21 cellular contexts compared by ENCODE assay signal in genomic region chr16:19710991-19711545, GRCh38. TPM values are rescaled to one million over a fixed set of nuclear protein-coding genes. Genes with fewer than 3 reads are reported as not detected.
DNase-seq lines count a peak whose midpoint lies in the region; ATAC-seq, FAIRE-seq and TF ChIP-seq lines count a peak whose summit lies in the region.
"Had no signal": no experiment of that assay in that cellular context is flagged by ENCODE, and none has a peak within 500 bp of the region (broad histone marks: within the 10 kb centered on the region; RNA-seq: fewer than 3 reads in every experiment).

No MANE protein-coding gene starts in this region.

- no peak for TF ChIP-seq CTCF in HEK293 (tag by site-specific recombination; IDR thresholded peaks at IDR 0.05)
- no peak for TF ChIP-seq CTCF in K562 (IDR thresholded peaks at IDR 0.05 in 2 of 3, conservative IDR thresholded peaks at IDR 0.05 in 1 of 3; ENCODE audit: insufficient read depth in 2 of 3, low read depth in 1 of 3, low read length in 3 of 3)
- TF ChIP-seq CTCF in kidney (IDR thresholded peaks at IDR 0.05; ENCODE audit: borderline replicate concordance, extremely low read depth, insufficient read depth), result no peak
- TF ChIP-seq CTCF in sigmoid colon (IDR thresholded peaks at IDR 0.05), result no peak
- no peak for TF ChIP-seq CTCF in PC-3 (conservative IDR thresholded peaks at IDR 0.05; ENCODE audit: low read depth, low read length)

- POLR2A ChIA-PET in HEK293 (lab: Yijun Ruan, JAX) (interaction anchor here (1.1 kb wide), 1 partner anchor 13 kb away, joined by 3 read pairs; no protein-coding TSS in a partner anchor), K562 (lab: Yijun Ruan, JAX) (interaction anchor here (0.7 to 1.6 kb wide), 5 partner anchors 11 to 689 kb away, joined by 3 to 11 read pairs (median 4); partner anchors contain the start of gene VPS35L), PC-3 (lab: Charles Lee; ENCODE audit: unreplicated experiment) (no interaction called here)

- no TSS peak for BruUV-seq in K562 (replicated peaks; lab: Mats Ljungman, UMichigan)
- no TSS peak for BruUV-seq in PC-3 (replicated peaks; lab: Mats Ljungman, UMichigan)

- H4K20me1 ChIP-seq in K562 (replicated peaks; ENCODE audit: control insufficient read depth, insufficient read depth, low read length) (peaks cover 33% of the 10 kb centered on the region; the same call in 1 of the 2 replicates), PC-3 (ENCODE audit: low read length) (peaks cover 10% of the 10 kb centered on the region)

- WGBS in K562 (ENCODE audit: insufficient coverage, low coverage, missing lambda C conversion rate), result 88% methylated on average over 9 of the region's 13 CpGs
- WGBS in sigmoid colon, 2 donors, result 74 to 86% methylated on average over 13 of the region's 13 CpGs

- CTCF ChIA-PET in HEK293 (lab: Yijun Ruan, JAX) (interaction anchor here (0.7 to 1.3 kb wide), 2 partner anchors 127 to 176 kb away, joined by 3 to 4 read pairs; no protein-coding TSS in a partner anchor), K562 (lab: Yijun Ruan, JAX; ENCODE audit: low intra/inter-chr PET ratio) (no interaction called here), PC-3 (lab: Charles Lee) (no interaction called here)

- TF ChIP-seq RAD21 in K562 (CRISPR knock-in tag; conservative IDR thresholded peaks at IDR 0.05 in 1 of 2, IDR thresholded peaks at IDR 0.05 in 1 of 2), result no peak

- no peak for ATAC-seq in K562
- no peak for ATAC-seq in GM21367 (IDR thresholded peaks at IDR 0.05; ENCODE audit: unreplicated experiment)
- no peak for ATAC-seq in PC-3
- ATAC-seq: natural killer cell, T-cell had no signal

- H3K4me1 ChIP-seq in HEK293 (ENCODE audit: control insufficient read depth, insufficient read depth, low read length), result no peaks in the 10 kb centered on the region
- peaks cover 28 to 46% of the 10 kb centered on the region in 2 experiments; a peak in 4 of 5 replicates for H3K4me1 ChIP-seq in K562 (replicated peaks in 1 of 2; ENCODE audit: control insufficient read depth in 2 of 2, insufficient read depth in 2 of 2, low read length in 2 of 2)
- H3K4me1 ChIP-seq in kidney (ENCODE audit: control insufficient read depth in 1 of 2, insufficient read depth in 1 of 2, low read depth in 1 of 2, low read length in 2 of 2), result peaks cover 6% of the 10 kb centered on the region in 2 donors
- no peaks in the 10 kb centered on the region for H3K4me1 ChIP-seq in sigmoid colon
- peaks cover 10% of the 10 kb centered on the region for H3K4me1 ChIP-seq in PC-3 (ENCODE audit: insufficient read depth, low read length)

- H3K4me3 ChIP-seq in HEK293 (ENCODE audit: low read depth, low read length), result no peak overlapping the region
- no peak overlapping the region for H3K4me3 ChIP-seq in K562
- no peak overlapping the region for H3K4me3 ChIP-seq in kidney (ENCODE audit: low read length in 2 of 2)
- H3K4me3 ChIP-seq in sigmoid colon, result no peak overlapping the region
- no peak overlapping the region for H3K4me3 ChIP-seq in PC-3 (ENCODE audit: low read length)
- H3K4me3 ChIP-seq: HAP-1, thoracic aorta had no signal

- FAIRE-seq in K562 (lab: Jason Lieb, UNC) (no peak), kidney (lab: Jason Lieb, UNC) (no peak)
- FAIRE-seq: TTC549 had no signal

- TF ChIP-seq POLR2A in K562 (conservative IDR thresholded peaks at IDR 0.05) (no peak), sigmoid colon (IDR thresholded peaks at IDR 0.05) (no peak)

- H3K4me2 ChIP-seq in K562 (ENCODE audit: insufficient read depth, low read length) (no peak overlapping the region), PC-3 (ENCODE audit: low read length) (no peak overlapping the region)

- H2AFZ ChIP-seq in K562 (ENCODE audit: low read depth, low read length), result no peak overlapping the region
- no peak overlapping the region for H2AFZ ChIP-seq in PC-3 (ENCODE audit: low read length)

- no peaks in the 10 kb centered on the region for H3K9me2 ChIP-seq in PC-3 (replicated peaks; ENCODE audit: low read length)

- intact Hi-C loops in K562 (cut with micrococcal nuclease), result no loop called here
- intact Hi-C loops in kidney (cut with DNase I), result no loop called here
- intact Hi-C loops in sigmoid colon (cut with DNase I), result loop anchor here (10.0 kb wide), 2 partner anchors 156 to 186 kb away; partner anchors contain the start of genes CCP110, GDE1 and VPS35L
- intact Hi-C loops in PC-3 (cut with micrococcal nuclease), result no loop called here

- no peaks in the 10 kb centered on the region for H3K9me3 ChIP-seq in HEK293 (ENCODE audit: control insufficient read depth, insufficient read depth, low read depth, low read length)
- H3K9me3 ChIP-seq in K562 (replicated peaks; ENCODE audit: control insufficient read depth, insufficient read depth, low read depth, low read length), result no peaks in the 10 kb centered on the region
- H3K9me3 ChIP-seq in kidney (ENCODE audit: control insufficient read depth in 1 of 2, low read length in 2 of 2), result no peaks in the 10 kb centered on the region
- no peaks in the 10 kb centered on the region for H3K9me3 ChIP-seq in sigmoid colon
- no peaks in the 10 kb centered on the region for H3K9me3 ChIP-seq in PC-3 (ENCODE audit: low read length)
- H3K9me3 ChIP-seq: HAP-1, thoracic aorta had no signal

- in situ Hi-C loops in K562 (cut with MboI), result no loop called here

- DNase-seq in K562 (ENCODE audit: extremely low read depth in 1 of 4, low spot score in 3 of 4), result no peak
- DNase-seq in kidney, result peak; percentile 68
- DNase-seq in sigmoid colon, result peak; percentile 64
- DNase-seq in PC-3, result no peak
- no peak for DNase-seq in glomerular visceral epithelial cell (ENCODE audit: extremely low spot score)
- DNase-seq: activated naive CD4-positive, alpha-beta T cell treated with anti-CD3 and anti-CD28 coated beads, Interleukin-2, amount 50 U/mL, for 16 hours; CD4-positive, CD25-positive, alpha-beta regulatory T cell; DMS 273 treated with DMSO at 0.1 percent for 48 hours; effector CD8-positive, alpha-beta T cell; KG1; natural killer cell; NCI-H146; NCI-H2171; NCI-H774; stimulated activated CD4-positive, alpha-beta T cell treated with anti-CD3 and anti-CD28 coated beads, Interleukin-1b, Interleukin-23, amount 100 ng/mL, for 48 hours; T-cell had no signal

- H3K9ac ChIP-seq in K562 (ENCODE audit: insufficient read depth in 1 of 2, low read depth in 2 of 2, low read length in 2 of 2) (peak overlapping the region in 1 of 2 experiments; percentile 21; a peak in 1 of 4 replicates), kidney (ENCODE audit: low read length in 2 of 2) (no peak overlapping the region), PC-3 (ENCODE audit: low read length) (no peak overlapping the region)

- TF ChIP-seq EP300 in K562 (IDR thresholded peaks at IDR 0.05; ENCODE audit: low read length) (no peak), sigmoid colon (IDR thresholded peaks at IDR 0.05) (no peak)

- H3K27me3 ChIP-seq in K562 (ENCODE audit: control insufficient read depth in 2 of 2, insufficient read depth in 2 of 2, low read length in 2 of 2), result no peaks in the 10 kb centered on the region
- H3K27me3 ChIP-seq in sigmoid colon, result no peaks in the 10 kb centered on the region
- no peaks in the 10 kb centered on the region for H3K27me3 ChIP-seq in PC-3 (ENCODE audit: low read length)

- H3K27ac ChIP-seq in HEK293 (ENCODE audit: extremely low read depth, low read depth, low read length) (no peak overlapping the region), K562 (ENCODE audit: extremely low read depth, low read depth, low read length) (no peak overlapping the region), kidney (ENCODE audit: low read depth in 2 of 2, low read length in 2 of 2) (no peak overlapping the region), sigmoid colon (no peak overlapping the region), PC-3 (ENCODE audit: low read length) (no peak overlapping the region)
- H3K27ac ChIP-seq: thoracic aorta had no signal

- peaks cover 66% of the 10 kb centered on the region for H3K79me2 ChIP-seq in K562 (ENCODE audit: control insufficient read depth, insufficient read depth, low read length)
- peaks cover 44% of the 10 kb centered on the region for H3K79me2 ChIP-seq in PC-3 (ENCODE audit: low read length)

- H3K36me3 ChIP-seq in HEK293 (ENCODE audit: control insufficient read depth in 2 of 2, insufficient read depth in 1 of 2, low read length in 2 of 2) (peaks cover 4 to 92% of the 10 kb centered on the region in 2 experiments), K562 (ENCODE audit: control insufficient read depth, insufficient read depth, low read length) (peaks cover 95% of the 10 kb centered on the region), kidney (ENCODE audit: control insufficient read depth in 1 of 2, insufficient read depth in 2 of 2, low read length in 2 of 2) (peaks cover 3 to 17% of the 10 kb centered on the region in 2 donors), sigmoid colon (peaks cover 0 to 52% (median 12%) of the 10 kb centered on the region in 4 donors), PC-3 (ENCODE audit: low read depth, low read length) (peaks cover 16% of the 10 kb centered on the region; the same call in 1 of the 2 replicates)

- H3K9me1 ChIP-seq in K562 (ENCODE audit: control insufficient read depth, insufficient read depth, low read length), result peaks cover 11% of the 10 kb centered on the region

- no peaks in the 10 kb centered on the region for H3F3A ChIP-seq in PC-3 (ENCODE audit: low read length, unreplicated experiment)

RNA-seq across cellular contexts. Expression of gene KNOP1, which starts 7.0 kb away (rescaled TPM):
- total RNA-seq in K562 (2011; cell fraction: chromatin; rRNA removed; ENCODE audit: low replicate concordance), result 52.3 and 57.2 TPM in 2 replicates
- total RNA-seq in K562 (2011; cell fraction: nucleolus; rRNA removed), result 32.2 and 36.4 TPM in 2 replicates
- 42.1 and 46.4 TPM in 2 replicates for total RNA-seq in K562 (2011; cell fraction: nucleoplasm; rRNA removed)
- 31.9 and 33.7 TPM in 2 replicates for total RNA-seq in K562 (2014; rRNA removed)
- total RNA-seq in K562 (2014; rRNA removed; fragmentation: Illumina TruSeq; extraction: Trizol), result 44.8 and 54.8 TPM in 2 replicates
- 53.1 and 53.4 TPM in 2 replicates for total RNA-seq in K562 (2015; rRNA removed; fragmentation: Illumina TruSeq; extraction: Trizol)
- total RNA-seq in K562 (2021), result 35.8 and 38.2 TPM in 2 replicates
- 15.4 and 22.4 TPM in 2 replicates for polyA plus RNA-seq in K562 (2011; rRNA removed)
- polyA plus RNA-seq in K562 (2011; cell fraction: cytosol; rRNA removed), result 9.7 and 11.0 TPM in 2 replicates
- 15.8 and 17.5 TPM in 2 replicates for polyA plus RNA-seq in K562 (2011; cell fraction: nucleus; rRNA removed)
- 18.9 and 30.8 TPM in 2 replicates for polyA plus RNA-seq in K562 (2012)
- 43.0 and 57.6 TPM in 2 replicates for polyA plus RNA-seq in K562 (2014; fragmentation: Illumina TruSeq; extraction: Trizol)
- 10 to 100 TPM; 39.3 to 50.9 TPM for polyA plus RNA-seq in K562 (2014; fragmentation: Nextera tagmentation; extraction: Ambion mirVana)
- polyA plus RNA-seq in K562 (2014; rRNA removed), result 38.6 and 48.6 TPM in 2 replicates
- polyA minus RNA-seq in K562 (2011; rRNA and poly(A)+ RNA removed), result 26.5 and 31.7 TPM in 2 replicates
- polyA minus RNA-seq in K562 (2011; cell fraction: cytosol; rRNA and poly(A)+ RNA removed), result 12.3 and 13.9 TPM in 2 replicates
- polyA minus RNA-seq in K562 (2011; cell fraction: nucleus; rRNA and poly(A)+ RNA removed), result 10.8 and 15.9 TPM in 2 replicates
- total RNA-seq in kidney, result 17.9 TPM
- polyA plus RNA-seq in kidney (ENCODE audit: insufficient read depth, low read depth, low replicate concordance), result 10.2 TPM
- total RNA-seq in sigmoid colon, result 10 to 100 TPM in 1 of 4 donors, 1 to 10 TPM in 3; 5.0 to 11.1 (median 7.6) TPM
- 10 to 100 TPM; 10.4 to 16.4 (median 16.2) TPM for polyA plus RNA-seq in sigmoid colon
- 13.6 and 18.8 TPM in 2 replicates for total RNA-seq in PC-3 (2014; rRNA removed)

RNA-seq across cellular contexts. Expression of gene IQCK, which starts 7.0 kb away (rescaled TPM):
- 18.2 and 23.3 TPM in 2 replicates for total RNA-seq in K562 (2011; cell fraction: chromatin; rRNA removed; ENCODE audit: low replicate concordance)
- 13.7 and 15.2 TPM in 2 replicates for total RNA-seq in K562 (2011; cell fraction: nucleolus; rRNA removed)
- total RNA-seq in K562 (2011; cell fraction: nucleoplasm; rRNA removed), result 13.3 and 25.6 TPM in 2 replicates
- total RNA-seq in K562 (2014; rRNA removed), result 4.9 and 6.4 TPM in 2 replicates
- 5.4 and 5.7 TPM in 2 replicates for total RNA-seq in K562 (2014; rRNA removed; fragmentation: Illumina TruSeq; extraction: Trizol)
- total RNA-seq in K562 (2015; rRNA removed; fragmentation: Illumina TruSeq; extraction: Trizol), result 5.3 and 5.6 TPM in 2 replicates
- total RNA-seq in K562 (2021), result 6.2 and 7.3 TPM in 2 replicates
- polyA plus RNA-seq in K562 (2011; rRNA removed), result 8.8 and 10.1 TPM in 2 replicates
- 5.8 and 10.0 TPM in 2 replicates for polyA plus RNA-seq in K562 (2011; cell fraction: cytosol; rRNA removed)
- polyA plus RNA-seq in K562 (2011; cell fraction: nucleus; rRNA removed), result 13.9 and 14.2 TPM in 2 replicates
- 4.5 and 5.6 TPM in 2 replicates for polyA plus RNA-seq in K562 (2012)
- polyA plus RNA-seq in K562 (2014; fragmentation: Illumina TruSeq; extraction: Trizol), result 7.8 and 9.2 TPM in 2 replicates
- polyA plus RNA-seq in K562 (2014; fragmentation: Nextera tagmentation; extraction: Ambion mirVana), result 10 to 100 TPM in 1 of 2 experiments, 1 to 10 TPM in 1; 9.6 to 12.2 TPM
- 4.7 and 5.2 TPM in 2 replicates for polyA plus RNA-seq in K562 (2014; rRNA removed)
- 11.1 and 11.2 TPM in 2 replicates for polyA minus RNA-seq in K562 (2011; rRNA and poly(A)+ RNA removed)
- 3.5 and 10.8 TPM in 2 replicates for polyA minus RNA-seq in K562 (2011; cell fraction: cytosol; rRNA and poly(A)+ RNA removed)
- 12.0 and 14.2 TPM in 2 replicates for polyA minus RNA-seq in K562 (2011; cell fraction: nucleus; rRNA and poly(A)+ RNA removed)
- total RNA-seq in kidney, result 38.1 TPM
- 35.4 TPM for polyA plus RNA-seq in kidney (ENCODE audit: insufficient read depth, low read depth, low replicate concordance)
- 10 to 100 TPM; 10.3 to 16.6 (median 12.4) TPM for total RNA-seq in sigmoid colon
- polyA plus RNA-seq in sigmoid colon, result 1 to 10 TPM; 5.1 to 9.0 (median 9.0) TPM
- total RNA-seq in PC-3 (2014; rRNA removed), result 3.3 and 8.9 TPM in 2 replicates

Comparison
In these comparisons a context has a peak if more than half of its experiments do, and no peak if none do; other contexts are left out.
1. DNase-seq: peak in kidney (single experiment) and sigmoid colon (single experiment); none in K562 (0 of 4), PC-3 (single experiment) and glomerular visceral epithelial cell (single experiment).
2. Of the 44 proteins assayed by ChIP-seq in both K562 and HEK293: peak only in K562: none; only in HEK293: ZBTB17; in both: none; in neither: 43.